9 cellular contexts compared by ENCODE assay signal in the genomic region with DNA sequence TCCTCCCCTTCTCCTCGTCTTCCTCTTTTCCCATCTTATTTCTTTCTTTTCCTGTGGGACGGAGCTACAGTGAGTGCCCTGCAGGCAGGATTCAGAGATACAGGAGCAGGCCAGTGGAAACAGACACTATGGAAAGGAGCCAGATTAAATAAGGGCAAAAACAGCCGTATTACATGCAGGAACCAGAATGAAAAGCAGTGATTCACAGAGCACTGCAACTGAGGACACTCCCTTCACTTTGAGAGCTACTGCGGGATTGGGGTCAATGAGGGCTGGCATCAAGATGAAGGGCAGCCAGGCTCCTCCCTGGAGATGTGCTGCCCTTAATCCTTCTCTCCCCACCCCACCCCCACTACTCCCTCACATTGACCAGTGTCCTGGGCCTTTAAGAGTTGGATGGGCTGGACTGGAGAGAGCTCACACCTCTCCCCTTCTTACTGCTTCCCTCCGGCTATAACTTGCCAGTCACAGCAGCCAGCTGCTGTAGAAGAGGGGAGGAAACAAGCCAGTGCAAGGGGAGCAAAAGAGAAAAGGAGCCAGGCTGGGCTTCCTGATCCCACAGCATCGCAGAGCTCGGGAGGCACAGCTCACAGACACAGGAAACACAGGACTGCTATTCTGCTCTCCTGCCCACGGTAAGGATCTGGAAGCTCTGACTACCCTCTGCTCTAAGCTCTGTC. TPM values are rescaled to one million over a fixed set of nuclear protein-coding genes. Genes with fewer than 3 reads are reported as not detected.
DNase-seq lines count a peak whose midpoint lies in the region; ATAC-seq and TF ChIP-seq lines count a peak whose summit lies in the region.
"Had no signal": no experiment of that assay in that cellular context is flagged by ENCODE, and none has a peak within 500 bp of the region (broad histone marks: within the 10 kb centered on the region; RNA-seq: fewer than 3 reads in every experiment).

PLCD4 (plus strand) TSS at position 464 of the 680 bp plus-strand sequence. CDS start 7,841 bp downstream, outside the sequence.

- peak within 1 kb of the TSS; percentile 56 for H3K27ac ChIP-seq in epithelial cell of prostate

- H3K4me1 Mint-ChIP-seq in activated CD4-positive, alpha-beta memory T cell treated with anti-CD3 and anti-CD28 coated beads, Interleukin-2, amount 10 ng/mL, durations not matched to agents 7 days and 5 days, result no peaks in the 10 kb centered on the region
- H3K4me1 Mint-ChIP-seq in naive thymus-derived CD8-positive, alpha-beta T cell, result no peaks in the 10 kb centered on the region

- H3K27me3 Mint-ChIP-seq in activated CD4-positive, alpha-beta memory T cell treated with anti-CD3 and anti-CD28 coated beads, Interleukin-2, amount 10 ng/mL, durations not matched to agents 7 days and 5 days, result peaks cover 27% of the 10 kb centered on the region
- H3K27me3 Mint-ChIP-seq in naive thymus-derived CD8-positive, alpha-beta T cell, result peaks cover 8 to 25% (median 16%) of the 10 kb centered on the region in 5 donors

- no peak within 1 kb of the TSS for H3K4me3 Mint-ChIP-seq in activated CD4-positive, alpha-beta memory T cell treated with anti-CD3 and anti-CD28 coated beads, Interleukin-2, amount 10 ng/mL, durations not matched to agents 7 days and 5 days
- no peak within 1 kb of the TSS for H3K4me3 Mint-ChIP-seq in naive thymus-derived CD8-positive, alpha-beta T cell

- H3K36me3 Mint-ChIP-seq in activated CD4-positive, alpha-beta memory T cell treated with anti-CD3 and anti-CD28 coated beads, Interleukin-2, amount 10 ng/mL, durations not matched to agents 7 days and 5 days (ENCODE audit: low read depth), result no peaks in the 10 kb centered on the region
- H3K36me3 Mint-ChIP-seq in activated naive CD4-positive, alpha-beta T cell treated with anti-CD3 and anti-CD28 coated beads, Interleukin-2, amount 50 U/mL, for 72 hours, result no peaks in the 10 kb centered on the region
- no peaks in the 10 kb centered on the region for H3K36me3 Mint-ChIP-seq in naive thymus-derived CD8-positive, alpha-beta T cell

- peak; percentile 30 for TF ChIP-seq CTCF in AG09309 (IDR thresholded peaks at IDR 0.05; ENCODE audit: control insufficient read depth, insufficient read depth, low read depth, low read length, missing control alignments)

- POLR2A ChIA-PET in activated CD4-positive, alpha-beta memory T cell treated with anti-CD3 and anti-CD28 coated beads, Interleukin-2, amount 10 ng/mL, durations not matched to agents 7 days and 5 days (lab: Charles Lee), result interaction anchor here (1.1 to 1.4 kb wide), 2 partner anchors 9 to 201 kb away, joined by 3 to 6 read pairs; no protein-coding TSS in a partner anchor
- POLR2A ChIA-PET in naive thymus-derived CD8-positive, alpha-beta T cell (lab: Charles Lee), result interaction anchor here (0.5 kb wide), 1 partner anchor 334 kb away, joined by 5 read pairs; no protein-coding TSS in a partner anchor

- no peak within 1 kb of the TSS for H3K27ac Mint-ChIP-seq in activated CD4-positive, alpha-beta memory T cell treated with anti-CD3 and anti-CD28 coated beads, Interleukin-2, amount 10 ng/mL, durations not matched to agents 7 days and 5 days
- H3K27ac Mint-ChIP-seq in activated naive CD4-positive, alpha-beta T cell treated with anti-CD3 and anti-CD28 coated beads, Interleukin-2, amount 50 U/mL, for 72 hours, result no peak within 1 kb of the TSS
- H3K27ac Mint-ChIP-seq in naive thymus-derived CD8-positive, alpha-beta T cell, result no peak within 1 kb of the TSS

- H3K9me3 Mint-ChIP-seq in activated CD4-positive, alpha-beta memory T cell treated with anti-CD3 and anti-CD28 coated beads, Interleukin-2, amount 10 ng/mL, durations not matched to agents 7 days and 5 days, result no peaks in the 10 kb centered on the region
- no peaks in the 10 kb centered on the region for H3K9me3 Mint-ChIP-seq in activated naive CD4-positive, alpha-beta T cell treated with anti-CD3 and anti-CD28 coated beads, Interleukin-2, amount 50 U/mL, for 72 hours
- H3K9me3 Mint-ChIP-seq in naive thymus-derived CD8-positive, alpha-beta T cell, result no peaks in the 10 kb centered on the region

- H3K4me3 ChIP-seq in AG09309 (ENCODE audit: control insufficient read depth, low read depth, low read length), result peak within 1 kb of the TSS; percentile 5

- ATAC-seq in activated naive CD4-positive, alpha-beta T cell treated with anti-CD3 and anti-CD28 coated beads, Interleukin-2, amount 50 U/mL, for 72 hours, result no peak
- ATAC-seq in naive thymus-derived CD8-positive, alpha-beta T cell, result no peak

- CTCF ChIA-PET in activated CD4-positive, alpha-beta memory T cell treated with anti-CD3 and anti-CD28 coated beads, Interleukin-2, amount 10 ng/mL, durations not matched to agents 7 days and 5 days (lab: Charles Lee), result interaction anchor here (1.0 kb wide), 1 partner anchor 25 kb away, joined by 3 read pairs; no protein-coding TSS in a partner anchor

- DNase-seq in AG09309 (ENCODE audit: low read depth), result peak; percentile 46
- peak; percentile 54 for DNase-seq in NCI-H2227 treated with DMSO at 0.1 percent for 48 hours (lab: John Stamatoyannopoulos, UW)
- DNase-seq in epithelial cell of prostate (ENCODE audit: low read depth, low spot score), result peak; percentile 33
- peak; percentile 96 for DNase-seq in myocyte (ENCODE audit: low read depth)
- DNase-seq in activated CD4-positive, alpha-beta memory T cell treated with anti-CD3 and anti-CD28 coated beads, Interleukin-2, amount 10 ng/mL, durations not matched to agents 7 days and 5 days, result no peak
- DNase-seq in NCI-H1930 (lab: John Stamatoyannopoulos, UW), result no peak
- no peak for DNase-seq in activated naive CD4-positive, alpha-beta T cell treated with anti-CD3 and anti-CD28 coated beads, Interleukin-2, amount 50 U/mL, for 72 hours (ENCODE audit: low spot score in 2 of 2)
- no peak for DNase-seq in naive thymus-derived CD8-positive, alpha-beta T cell
- DNase-seq: occipital lobe had no signal

RNA-seq across cellular contexts. Expression of gene PLCD4, which starts in this region (rescaled TPM):
- 9.9 and 11.8 TPM in 2 replicates for total RNA-seq in myocyte
- 7.6 TPM for polyA plus RNA-seq in myocyte (2012)
- total RNA-seq in activated CD4-positive, alpha-beta memory T cell treated with anti-CD3 and anti-CD28 coated beads, Interleukin-2, amount 10 ng/mL, durations not matched to agents 7 days and 5 days, result under 1 TPM; 0.10 to 0.38 TPM
- under 1 TPM; 0.36 to 0.43 TPM for total RNA-seq in activated naive CD4-positive, alpha-beta T cell treated with anti-CD3 and anti-CD28 coated beads, Interleukin-2, amount 50 U/mL, for 72 hours
- 1 to 10 TPM in 1 of 2 experiments, under 1 TPM in 1; 0.58 to 1.3 TPM for total RNA-seq in naive thymus-derived CD8-positive, alpha-beta T cell
- under 1 TPM; 0.13 to 0.25 (median 0.15) TPM for polyA plus RNA-seq in naive thymus-derived CD8-positive, alpha-beta T cell

Comparison
In these comparisons a context has a peak if more than half of its experiments do, and no peak if none do; other contexts are left out.
1. DNase-seq: peak in AG09309 (single experiment), NCI-H2227 treated with DMSO at 0.1 percent for 48 hours (single experiment), epithelial cell of prostate (single experiment) and myocyte (single experiment); none in activated CD4-positive, alpha-beta memory T cell treated with anti-CD3 and anti-CD28 coated beads, Interleukin-2, amount 10 ng/mL, durations not matched to agents 7 days and 5 days (single experiment), NCI-H1930 (0 of 2), activated naive CD4-positive, alpha-beta T cell treated with anti-CD3 and anti-CD28 coated beads, Interleukin-2, amount 50 U/mL, for 72 hours (0 of 2) and naive thymus-derived CD8-positive, alpha-beta T cell (0 of 10).